ENCODE assay signal across 18 cellular contexts in genomic region chr15:50783895-50784294, GRCh38.
"Had no signal": no experiment of that assay in that cellular context is flagged by ENCODE, and none has a peak within 500 bp of the region (broad histone marks: within the 10 kb centered on the region; RNA-seq: fewer than 3 reads in every experiment).

No MANE protein-coding gene starts in this region.

- H3K4me3 ChIP-seq: K562 had no signal

- H3K9me3 Mint-ChIP-seq: IgD-negative memory B cell had no signal

- H3K4me1 Mint-ChIP-seq: IgD-negative memory B cell had no signal

- DNase-seq: Kasumi-1, MM.1S, NCI-H1092 treated with DMSO at 0.1 percent for 48 hours, NCI-H1436, NCI-H1694 treated with DMSO at 0.1 percent for 48 hours, NCI-H1930, NCI-H2107, NCI-H2227 treated with DMSO at 0.1 percent for 48 hours, NCI-H524, NCI-H748 treated with DMSO at 0.1 percent for 48 hours, PC-3, SHP77, SK-N-SH had no signal

- ATAC-seq: K562, Panc1, PC-3 had no signal

- H3K36me3 Mint-ChIP-seq: IgD-negative memory B cell had no signal

- H3K27ac ChIP-seq: KMS-11, RWPE1 had no signal

- FAIRE-seq: K562 had no signal

- H3K4me2 ChIP-seq: KMS-11, SK-N-SH had no signal

- H3K9me3 ChIP-seq: SK-N-SH had no signal

- H3K27ac Mint-ChIP-seq: IgD-negative memory B cell had no signal

- H3K4me3 Mint-ChIP-seq: IgD-negative memory B cell had no signal

- H3K9ac ChIP-seq: KMS-11, SK-N-SH had no signal
